1 cellular context compared by ENCODE assay signal in the genomic region with DNA sequence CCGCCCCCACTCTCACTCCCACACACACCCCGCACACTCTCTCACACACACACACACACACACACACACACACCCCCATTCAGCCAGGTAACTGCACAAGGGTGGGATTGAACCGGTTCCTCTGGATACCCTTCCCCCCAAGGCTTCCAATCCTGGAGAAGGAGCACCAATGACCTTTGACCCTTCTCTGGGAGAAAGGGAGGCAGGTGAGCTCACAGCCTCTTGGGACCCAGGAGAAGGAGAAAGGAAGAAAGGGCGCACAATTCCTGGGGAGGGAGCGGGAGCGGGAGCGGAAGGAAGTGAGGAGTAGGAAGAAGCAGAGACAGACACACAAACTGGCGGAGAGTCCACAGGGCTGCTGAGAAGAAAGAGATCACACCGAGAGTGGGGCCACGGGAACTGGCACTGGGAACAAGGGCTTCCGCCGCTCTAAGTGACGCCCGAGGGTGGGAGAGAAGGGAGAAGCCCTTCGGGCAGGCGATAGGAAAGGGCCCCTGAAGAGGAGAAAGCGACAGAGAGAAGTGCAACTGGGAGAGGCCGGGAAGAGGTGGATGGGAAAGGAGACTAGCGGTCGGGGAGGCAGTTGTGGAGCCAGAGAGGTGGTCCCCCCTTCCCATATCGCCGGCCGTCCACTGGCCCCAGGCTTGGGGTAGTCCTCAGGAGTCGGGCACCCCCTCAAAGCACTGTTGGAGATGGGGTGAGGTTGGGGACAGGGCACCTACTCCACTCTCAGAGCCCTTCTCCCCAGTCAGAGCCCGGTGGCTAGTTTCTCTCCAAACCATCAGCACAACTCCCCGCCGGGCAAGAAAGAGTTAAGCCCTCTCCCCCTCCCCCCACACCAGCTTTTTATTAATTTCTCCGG.
TF ChIP-seq lines count a peak whose summit lies in the region.

No MANE protein-coding gene starts in this region.

TF ChIP-seq in H1, 55 proteins besides CTCF, POLR2A, EP300 and RAD21:
- TF ChIP-seq SAP30 (IDR thresholded peaks at IDR 0.05; ENCODE audit: insufficient read depth, insufficient replicate concordance, low read length) (no peak), ZNF274 (IDR thresholded peaks at IDR 0.05; ENCODE audit: borderline replicate concordance, extremely low read depth, low read length) (no peak), CBX5 (IDR thresholded peaks at IDR 0.05; ENCODE audit: low read depth, low read length) (no peak), HDAC2 (IDR thresholded peaks at IDR 0.05; ENCODE audit: borderline replicate concordance in 1 of 2, low read depth in 2 of 2, low read length in 2 of 2) (peak in 1 of 2 experiments; percentile 35; a peak in 1 of 4 replicates), SP2 (IDR thresholded peaks at IDR 0.05; ENCODE audit: low read length) (no peak), YY1 (IDR thresholded peaks at IDR 0.05; ENCODE audit: low read depth, low read length) (0 out of 2 replicates have a peak, but pooled peaks have one; percentile 38), ATF3 (IDR thresholded peaks at IDR 0.05; ENCODE audit: insufficient read depth, low read depth, low read length) (no peak), KDM4A (IDR thresholded peaks at IDR 0.05; ENCODE audit: low read depth, low read length, severe bottlenecking) (peak; percentile 57), EGR1 (IDR thresholded peaks at IDR 0.05; ENCODE audit: borderline replicate concordance, low read depth, low read length) (peak; percentile 80), JUN (IDR thresholded peaks at IDR 0.05; ENCODE audit: low read depth, low read length) (no peak), SUZ12 (IDR thresholded peaks at IDR 0.05; ENCODE audit: low read length) (peak; percentile 39; the same call in 1 of the 2 replicates), BACH1 (IDR thresholded peaks at IDR 0.05; ENCODE audit: low read length) (0 out of 2 replicates have a peak, but pooled peaks have one; percentile 12), CBX8 (IDR thresholded peaks at IDR 0.05; ENCODE audit: borderline replicate concordance, low read depth, low read length) (no peak), POLR2AphosphoS5 (IDR thresholded peaks at IDR 0.05; ENCODE audit: low read depth, low read length) (no peak), FOSL1 (IDR thresholded peaks at IDR 0.05; ENCODE audit: insufficient read depth, low read depth, low read length) (no peak), MAFK (IDR thresholded peaks at IDR 0.05; ENCODE audit: low read depth, low read length) (no peak), KDM5A (IDR thresholded peaks at IDR 0.05; ENCODE audit: low read length) (no peak), JUND (IDR thresholded peaks at IDR 0.05; ENCODE audit: low read length) (no peak), SIN3A (conservative IDR thresholded peaks at IDR 0.05 in 1 of 2, IDR thresholded peaks at IDR 0.05 in 1 of 2; ENCODE audit: low read depth in 1 of 2, low read length in 2 of 2) (no peak; a peak in 1 of 4 replicates), USF2 (IDR thresholded peaks at IDR 0.05; ENCODE audit: low read length) (no peak), TAF7 (optimal IDR thresholded peaks at IDR 0.05; ENCODE audit: borderline replicate concordance, low read depth, low read length) (peak; percentile 45), RFX5 (IDR thresholded peaks at IDR 0.05; ENCODE audit: borderline replicate concordance, low read depth, low read length) (no peak), CHD2 (IDR thresholded peaks at IDR 0.05; ENCODE audit: low read length) (peak; percentile 43; the same call in 1 of the 2 replicates), CHD7 (IDR thresholded peaks at IDR 0.05; ENCODE audit: insufficient replicate concordance, low read length) (no peak), RXRA (IDR thresholded peaks at IDR 0.05; ENCODE audit: insufficient read depth, low read depth, low read length) (no peak), EZH2 (IDR thresholded peaks at IDR 0.05; ENCODE audit: low read depth, low read length, severe bottlenecking) (no peak), GTF2F1 (IDR thresholded peaks at IDR 0.05; ENCODE audit: borderline replicate concordance, low read depth, low read length) (no peak), RBBP5 (IDR thresholded peaks at IDR 0.05; ENCODE audit: borderline replicate concordance, low read depth, low read length) (peak; percentile 85; the same call in 1 of the 2 replicates), RNF2 (IDR thresholded peaks at IDR 0.05; ENCODE audit: borderline replicate concordance, low read depth, low read length, missing control alignments, poor library complexity, severe bottlenecking) (no peak), SRF (IDR thresholded peaks at IDR 0.05; ENCODE audit: low read depth, low read length) (no peak), NANOG (IDR thresholded peaks at IDR 0.05; ENCODE audit: insufficient read depth, low read depth, low read length, poor library complexity, severe bottlenecking) (no peak), TEAD4 (IDR thresholded peaks at IDR 0.05; ENCODE audit: low read depth, low read length) (no peak), CHD1 (IDR thresholded peaks at IDR 0.05; ENCODE audit: low read depth, low read length) (no peak), PHF8 (conservative IDR thresholded peaks at IDR 0.05; ENCODE audit: low read depth, low read length) (no peak), HDAC6 (IDR thresholded peaks at IDR 0.05; ENCODE audit: low read depth, low read length) (no peak), BRCA1 (IDR thresholded peaks at IDR 0.05; ENCODE audit: low read depth, low read length) (no peak), TBP (IDR thresholded peaks at IDR 0.05; ENCODE audit: low read depth, low read length) (no peak), CREB1 (IDR thresholded peaks at IDR 0.05) (no peak), SP4 (IDR thresholded peaks at IDR 0.05; ENCODE audit: low read length) (no peak), TCF12 (IDR thresholded peaks at IDR 0.05; ENCODE audit: low read depth, low read length) (no peak), KDM1A (IDR thresholded peaks at IDR 0.05; ENCODE audit: borderline replicate concordance, low read length) (peak; percentile 66; the same call in 1 of the 2 replicates), BCL11A (IDR thresholded peaks at IDR 0.05; ENCODE audit: low read depth in 2 of 2, low read length in 2 of 2) (no peak), POU5F1 (IDR thresholded peaks at IDR 0.05; ENCODE audit: low read depth, low read length) (no peak), SIRT6 (IDR thresholded peaks at IDR 0.05; ENCODE audit: low read length) (no peak), CTBP2 (IDR thresholded peaks at IDR 0.05; ENCODE audit: borderline replicate concordance, insufficient read depth, insufficient read length, low read length) (peak; percentile 84), NRF1 (IDR thresholded peaks at IDR 0.05; ENCODE audit: low read depth, low read length) (no peak), ASH2L (IDR thresholded peaks at IDR 0.05; ENCODE audit: low read length) (peak; percentile 90), TAF1 (IDR thresholded peaks at IDR 0.05; ENCODE audit: low read depth, low read length) (no peak), CEBPB (IDR thresholded peaks at IDR 0.05; ENCODE audit: low read depth, low read length) (no peak), SIX5 (IDR thresholded peaks at IDR 0.05; ENCODE audit: low read depth, low read length) (no peak), SP1 (IDR thresholded peaks at IDR 0.05; ENCODE audit: low read depth, low read length) (peak; percentile 79), GABPA (IDR thresholded peaks at IDR 0.05; ENCODE audit: borderline replicate concordance, insufficient read depth, low read length) (no peak)
- TF ChIP-seq, protein P1, sequence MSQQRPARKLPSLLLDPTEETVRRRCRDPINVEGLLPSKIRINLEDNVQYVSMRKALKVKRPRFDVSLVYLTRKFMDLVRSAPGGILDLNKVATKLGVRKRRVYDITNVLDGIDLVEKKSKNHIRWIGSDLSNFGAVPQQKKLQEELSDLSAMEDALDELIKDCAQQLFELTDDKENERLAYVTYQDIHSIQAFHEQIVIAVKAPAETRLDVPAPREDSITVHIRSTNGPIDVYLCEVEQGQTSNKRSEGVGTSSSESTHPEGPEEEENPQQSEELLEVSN (IDR thresholded peaks at IDR 0.05), result no peak
- TF ChIP-seq, protein P2, sequence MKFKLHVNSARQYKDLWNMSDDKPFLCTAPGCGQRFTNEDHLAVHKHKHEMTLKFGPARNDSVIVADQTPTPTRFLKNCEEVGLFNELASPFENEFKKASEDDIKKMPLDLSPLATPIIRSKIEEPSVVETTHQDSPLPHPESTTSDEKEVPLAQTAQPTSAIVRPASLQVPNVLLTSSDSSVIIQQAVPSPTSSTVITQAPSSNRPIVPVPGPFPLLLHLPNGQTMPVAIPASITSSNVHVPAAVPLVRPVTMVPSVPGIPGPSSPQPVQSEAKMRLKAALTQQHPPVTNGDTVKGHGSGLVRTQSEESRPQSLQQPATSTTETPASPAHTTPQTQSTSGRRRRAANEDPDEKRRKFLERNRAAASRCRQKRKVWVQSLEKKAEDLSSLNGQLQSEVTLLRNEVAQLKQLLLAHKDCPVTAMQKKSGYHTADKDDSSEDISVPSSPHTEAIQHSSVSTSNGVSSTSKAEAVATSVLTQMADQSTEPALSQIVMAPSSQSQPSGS (IDR thresholded peaks at IDR 0.05; ENCODE audit: low read length), result no peak
- TF ChIP-seq, protein P3, sequence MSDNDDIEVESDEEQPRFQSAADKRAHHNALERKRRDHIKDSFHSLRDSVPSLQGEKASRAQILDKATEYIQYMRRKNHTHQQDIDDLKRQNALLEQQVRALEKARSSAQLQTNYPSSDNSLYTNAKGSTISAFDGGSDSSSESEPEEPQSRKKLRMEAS (IDR thresholded peaks at IDR 0.05), result no peak; the same call in 1 of the 2 replicates
